Comparison of ENCODE assay signal across 1 cellular context in the genomic region with DNA sequence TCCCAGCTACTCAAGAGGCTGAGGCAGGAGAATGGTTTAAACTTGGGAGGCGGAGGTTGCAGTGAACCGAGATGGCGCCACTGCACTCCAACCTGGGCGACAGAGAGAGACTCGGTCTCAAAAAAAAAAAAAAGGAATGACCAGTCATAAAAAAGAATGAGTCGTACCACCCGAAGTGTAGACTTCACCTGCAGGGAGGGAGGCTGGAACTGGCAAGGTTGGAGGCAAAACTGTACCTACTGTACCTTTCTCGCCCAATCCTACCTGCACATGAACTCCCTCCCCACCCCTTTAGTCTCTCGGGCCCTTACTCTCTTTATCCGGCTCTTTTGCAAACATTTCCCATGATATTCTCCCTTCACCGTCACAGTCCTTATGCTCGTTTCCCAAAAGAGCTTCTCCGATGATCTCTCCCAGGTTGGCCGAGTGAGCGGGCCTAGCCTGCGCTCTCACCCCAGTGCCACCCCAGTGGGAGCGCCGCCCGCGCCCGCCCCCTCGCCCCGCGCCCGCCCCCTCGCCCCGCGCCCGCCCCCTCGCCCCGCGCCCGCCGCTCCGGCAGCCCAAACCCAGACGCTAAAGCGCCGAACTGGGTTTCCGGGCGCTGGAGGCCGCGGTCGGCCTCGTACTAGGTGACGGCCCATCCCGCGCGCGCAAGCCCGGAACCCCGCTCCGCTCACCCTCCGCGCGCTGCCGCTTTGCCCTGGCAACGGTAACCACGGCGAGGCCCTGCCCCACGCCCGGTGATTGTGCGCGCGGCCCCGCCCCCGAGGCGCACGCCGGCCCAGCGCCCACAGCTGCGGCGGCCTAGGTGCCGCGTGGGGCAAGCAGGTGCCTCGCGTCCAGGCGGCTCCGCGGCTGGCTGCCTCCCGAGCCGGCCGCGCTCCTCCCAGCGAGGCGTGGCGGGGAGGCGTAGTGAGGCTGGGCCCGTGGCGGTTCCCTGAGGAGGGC.
A peak's percentile ranks its signal among the peaks of the same experiment; 100 is the strongest.
TF ChIP-seq lines count a peak whose summit lies in the region.

Gene SMKR1, plus strand, starts transcription at position 772 of the 948 bp plus-strand sequence. CDS start 294 bp downstream, outside the sequence.

TF ChIP-seq in neural cell, 6 proteins besides CTCF, POLR2A, EP300 and RAD21 (continued from another document):
- TF ChIP-seq, protein P1, sequence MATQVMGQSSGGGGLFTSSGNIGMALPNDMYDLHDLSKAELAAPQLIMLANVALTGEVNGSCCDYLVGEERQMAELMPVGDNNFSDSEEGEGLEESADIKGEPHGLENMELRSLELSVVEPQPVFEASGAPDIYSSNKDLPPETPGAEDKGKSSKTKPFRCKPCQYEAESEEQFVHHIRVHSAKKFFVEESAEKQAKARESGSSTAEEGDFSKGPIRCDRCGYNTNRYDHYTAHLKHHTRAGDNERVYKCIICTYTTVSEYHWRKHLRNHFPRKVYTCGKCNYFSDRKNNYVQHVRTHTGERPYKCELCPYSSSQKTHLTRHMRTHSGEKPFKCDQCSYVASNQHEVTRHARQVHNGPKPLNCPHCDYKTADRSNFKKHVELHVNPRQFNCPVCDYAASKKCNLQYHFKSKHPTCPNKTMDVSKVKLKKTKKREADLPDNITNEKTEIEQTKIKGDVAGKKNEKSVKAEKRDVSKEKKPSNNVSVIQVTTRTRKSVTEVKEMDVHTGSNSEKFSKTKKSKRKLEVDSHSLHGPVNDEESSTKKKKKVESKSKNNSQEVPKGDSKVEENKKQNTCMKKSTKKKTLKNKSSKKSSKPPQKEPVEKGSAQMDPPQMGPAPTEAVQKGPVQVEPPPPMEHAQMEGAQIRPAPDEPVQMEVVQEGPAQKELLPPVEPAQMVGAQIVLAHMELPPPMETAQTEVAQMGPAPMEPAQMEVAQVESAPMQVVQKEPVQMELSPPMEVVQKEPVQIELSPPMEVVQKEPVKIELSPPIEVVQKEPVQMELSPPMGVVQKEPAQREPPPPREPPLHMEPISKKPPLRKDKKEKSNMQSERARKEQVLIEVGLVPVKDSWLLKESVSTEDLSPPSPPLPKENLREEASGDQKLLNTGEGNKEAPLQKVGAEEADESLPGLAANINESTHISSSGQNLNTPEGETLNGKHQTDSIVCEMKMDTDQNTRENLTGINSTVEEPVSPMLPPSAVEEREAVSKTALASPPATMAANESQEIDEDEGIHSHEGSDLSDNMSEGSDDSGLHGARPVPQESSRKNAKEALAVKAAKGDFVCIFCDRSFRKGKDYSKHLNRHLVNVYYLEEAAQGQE (IDR thresholded peaks at IDR 0.05; ENCODE audit: borderline replicate concordance) = no peak
- TF ChIP-seq MXI1 (conservative IDR thresholded peaks at IDR 0.05; ENCODE audit: poor library complexity, severe bottlenecking) = peak; percentile 96
